ENCODE assay signal across 18 cellular contexts in genomic region chr21:31484219-31484618, GRCh38.
"Had no signal": no experiment of that assay in that cellular context is flagged by ENCODE, and none has a peak within 500 bp of the region (broad histone marks: within the 10 kb centered on the region; RNA-seq: fewer than 3 reads in every experiment).

No MANE protein-coding gene starts in this region.

- H3K27ac Mint-ChIP-seq: activated B cell treated with CpG ODN at 0.5 μM for 24 hours; activated CD4-positive, alpha-beta T cell treated with anti-CD3 and anti-CD28 coated beads, Interleukin-2, amount 10 ng/mL, durations not matched to agents 24 days and 14 days; activated naive CD4-positive, alpha-beta T cell treated with anti-CD3 and anti-CD28 coated beads, Interleukin-2, amount 10 ng/mL, durations not matched to agents 7 days and 5 days; activated naive CD8-positive, alpha-beta T cell treated with anti-CD3 and anti-CD28 coated beads, Interleukin-2, amount 50 U/mL, for 24 hours; brain; progenitor cell of endocrine pancreas had no signal

- H3K27me3 ChIP-seq: left lung, right atrium auricular region, tibial nerve, uterus had no signal

- DNase-seq: activated B cell treated with CpG ODN at 0.5 μM for 24 hours; activated CD4-positive, alpha-beta T cell treated with anti-CD3 and anti-CD28 coated beads, Interleukin-2, amount 10 ng/mL, durations not matched to agents 24 days and 14 days; activated CD8-positive, alpha-beta memory T cell treated with anti-CD3 and anti-CD28 coated beads, Interleukin-2, amount 50 U/mL, for 4 hours; activated naive CD4-positive, alpha-beta T cell treated with anti-CD3 and anti-CD28 coated beads, Interleukin-2, amount 10 ng/mL, durations not matched to agents 7 days and 5 days; activated naive CD8-positive, alpha-beta T cell treated with anti-CD3 and anti-CD28 coated beads, Interleukin-2, amount 50 U/mL, for 24 hours; activated T-cell treated with anti-CD3 and anti-CD28 coated beads, Interleukin-2, amount 50 U/mL, for 4 hours; anterior cingulate cortex; cortex of kidney; head of caudate nucleus; left lung; stimulated activated CD4-positive, alpha-beta T cell treated with anti-CD3 and anti-CD28 coated beads, Interleukin-12 subunit alpha, Interleukin-12 subunit beta, amount 100 ng/mL, for 4 hours; stimulated activated CD4-positive, alpha-beta T cell treated with anti-CD3 and anti-CD28 coated beads, Interleukin-2, amount 100 ng/mL, for 24 hours; stimulated activated naive CD4-positive, alpha-beta T cell treated with Interleukin-2 at 50 U/mL for 16 hours; uterus had no signal

- H3K4me1 ChIP-seq: left lung, right atrium auricular region, tibial nerve, uterus had no signal

- H3K36me3 ChIP-seq: left lung, right atrium auricular region, tibial nerve, uterus had no signal

- H3K4me1 Mint-ChIP-seq: activated B cell treated with CpG ODN at 0.5 μM for 24 hours; activated CD4-positive, alpha-beta T cell treated with anti-CD3 and anti-CD28 coated beads, Interleukin-2, amount 10 ng/mL, durations not matched to agents 24 days and 14 days; activated naive CD4-positive, alpha-beta T cell treated with anti-CD3 and anti-CD28 coated beads, Interleukin-2, amount 10 ng/mL, durations not matched to agents 7 days and 5 days; activated naive CD8-positive, alpha-beta T cell treated with anti-CD3 and anti-CD28 coated beads, Interleukin-2, amount 50 U/mL, for 24 hours; brain had no signal

- H3K4me3 Mint-ChIP-seq: activated B cell treated with CpG ODN at 0.5 μM for 24 hours; activated CD4-positive, alpha-beta T cell treated with anti-CD3 and anti-CD28 coated beads, Interleukin-2, amount 10 ng/mL, durations not matched to agents 24 days and 14 days; activated naive CD4-positive, alpha-beta T cell treated with anti-CD3 and anti-CD28 coated beads, Interleukin-2, amount 10 ng/mL, durations not matched to agents 7 days and 5 days; activated naive CD8-positive, alpha-beta T cell treated with anti-CD3 and anti-CD28 coated beads, Interleukin-2, amount 50 U/mL, for 24 hours; activated T-cell treated with anti-CD3 and anti-CD28 coated beads, Interleukin-2, amount 50 U/mL, for 4 hours; brain had no signal

- H3K4me3 ChIP-seq: left lung, right atrium auricular region, tibial nerve, uterus had no signal

- ATAC-seq: activated naive CD8-positive, alpha-beta T cell treated with anti-CD3 and anti-CD28 coated beads, Interleukin-2, amount 50 U/mL, for 24 hours; activated T-cell treated with anti-CD3 and anti-CD28 coated beads, Interleukin-2, amount 50 U/mL, for 4 hours; left lung had no signal

- H3K27me3 Mint-ChIP-seq: activated B cell treated with CpG ODN at 0.5 μM for 24 hours; activated naive CD8-positive, alpha-beta T cell treated with anti-CD3 and anti-CD28 coated beads, Interleukin-2, amount 50 U/mL, for 24 hours; brain; progenitor cell of endocrine pancreas had no signal

- H3K27ac ChIP-seq: left lung, right atrium auricular region, tibial nerve, uterus had no signal
